Comparison of ENCODE assay signal across 9 cellular contexts in genomic region chr16:1330931-1331711, GRCh38. TPM values are rescaled to one million over a fixed set of nuclear protein-coding genes. Genes with fewer than 3 reads are reported as not detected.
DNase-seq lines count a peak whose midpoint lies in the region; TF ChIP-seq lines count a peak whose summit lies in the region.
"Had no signal": no experiment of that assay in that cellular context is flagged by ENCODE, and none has a peak within 500 bp of the region (broad histone marks: within the 10 kb centered on the region; RNA-seq: fewer than 3 reads in every experiment).

No MANE protein-coding gene starts in this region.

- DNase-seq in CD4-positive, alpha-beta memory T cell, result no peak
- DNase-seq in endothelial cell (ENCODE audit: low spot score) (no peak), Ammon's horn (ENCODE audit: low spot score) (no peak), mucosa of gallbladder (ENCODE audit: low spot score) (no peak), DMS153 treated with DMSO at 0.1 percent for 48 hours (lab: John Stamatoyannopoulos, UW; ENCODE audit: unreplicated experiment) (no peak), NCI-H526 (lab: John Stamatoyannopoulos, UW) (no peak)
- DNase-seq: stimulated activated CD4-positive, alpha-beta T cell treated with anti-CD3 and anti-CD28 coated beads, Interleukin-2, amount 100 ng/mL, for 48 hours had no signal

- no peak for TF ChIP-seq CTCF in endothelial cell (IDR thresholded peaks at IDR 0.05; ENCODE audit: unreplicated experiment)
- no peak for TF ChIP-seq CTCF in neutrophil (IDR thresholded peaks at IDR 0.05)

- no peak overlapping the region for H3K27ac ChIP-seq in CD4-positive, alpha-beta memory T cell (ENCODE audit: low read depth, low read length)
- H3K27ac ChIP-seq in neutrophil, result peak overlapping the region; percentile 69

- peak overlapping the region; percentile 60 to 90 (median 82) for H3K4me3 Mint-ChIP-seq in CD4-positive, alpha-beta memory T cell
- H3K4me3 Mint-ChIP-seq in IgD-negative memory B cell (peak overlapping the region; percentile 83 to 94 (median 93)), endothelial cell (ENCODE audit: unreplicated experiment) (no peak overlapping the region)

- no peaks in the 10 kb centered on the region for H3K36me3 ChIP-seq in CD4-positive, alpha-beta memory T cell (ENCODE audit: insufficient read depth, low read length)
- peaks cover 10% of the 10 kb centered on the region for H3K36me3 ChIP-seq in neutrophil

- H3K36me3 Mint-ChIP-seq in CD4-positive, alpha-beta memory T cell, result peaks cover 0 to 5% of the 10 kb centered on the region in 2 donors
- H3K36me3 Mint-ChIP-seq in IgD-negative memory B cell, result peaks cover 3% of the 10 kb centered on the region
- peaks cover 5% of the 10 kb centered on the region for H3K36me3 Mint-ChIP-seq in endothelial cell (ENCODE audit: low read depth, unreplicated experiment)

- H3K4me3 ChIP-seq in CD4-positive, alpha-beta memory T cell (ENCODE audit: low read length in 2 of 2), result peak overlapping the region in 1 of 2 donors; percentile 24
- H3K4me3 ChIP-seq in neutrophil (ENCODE audit: low read depth in 1 of 2, low read length in 1 of 2), result peak overlapping the region; percentile 49 to 55

- peaks cover 33% of the 10 kb centered on the region for H3K4me1 ChIP-seq in CD4-positive, alpha-beta memory T cell (ENCODE audit: insufficient read depth, low read length)
- H3K4me1 ChIP-seq in neutrophil (ENCODE audit: control insufficient read depth in 1 of 2, insufficient read depth in 1 of 2, low read depth in 1 of 2, low read length in 1 of 2), result peaks cover 12 to 29% of the 10 kb centered on the region in 2 experiments

- H3K9me3 Mint-ChIP-seq in CD4-positive, alpha-beta memory T cell, result peaks cover 0 to 1% (median 0%) of the 10 kb centered on the region in 8 donors
- H3K9me3 Mint-ChIP-seq in IgD-negative memory B cell (no peaks in the 10 kb centered on the region), endothelial cell (ENCODE audit: unreplicated experiment) (no peaks in the 10 kb centered on the region)

- intact Hi-C loops in CD4-positive, alpha-beta memory T cell (cut with micrococcal nuclease), result no loop called here

- peak overlapping the region; percentile 68 to 90 (median 78) for H3K27ac Mint-ChIP-seq in CD4-positive, alpha-beta memory T cell
- H3K27ac Mint-ChIP-seq in IgD-negative memory B cell (peak overlapping the region; percentile 98 to 100 (median 98)), endothelial cell (ENCODE audit: unreplicated experiment) (peak overlapping the region; percentile 93)

- H3K4me1 Mint-ChIP-seq in CD4-positive, alpha-beta memory T cell, result peaks cover 10 to 26% (median 17%) of the 10 kb centered on the region in 4 donors
- peaks cover 13 to 27% (median 24%) of the 10 kb centered on the region in 3 donors for H3K4me1 Mint-ChIP-seq in IgD-negative memory B cell
- peaks cover 4% of the 10 kb centered on the region for H3K4me1 Mint-ChIP-seq in endothelial cell (ENCODE audit: unreplicated experiment)

- CTCF ChIA-PET in CD4-positive, alpha-beta memory T cell (lab: Charles Lee; ENCODE audit: partially characterized antibody), result interaction anchor here (0.8 kb wide), 1 partner anchor 29 kb away, joined by 3 read pairs; no protein-coding TSS in a partner anchor

- H3K27me3 ChIP-seq in CD4-positive, alpha-beta memory T cell (ENCODE audit: insufficient read depth, low read length), result peaks cover 17% of the 10 kb centered on the region
- peaks cover 63% of the 10 kb centered on the region for H3K27me3 ChIP-seq in neutrophil

- POLR2A ChIA-PET in CD4-positive, alpha-beta memory T cell (lab: Charles Lee; ENCODE audit: partially characterized antibody), result interaction anchor here (1.0 to 2.0 kb wide), 7 partner anchors 11 to 279 kb away, joined by 3 to 16 read pairs (median 4); partner anchors contain the start of genes GNPTG, TSR3, UBE2I and UQCC4

- peaks cover 3 to 6% of the 10 kb centered on the region in 2 donors for H3K27me3 Mint-ChIP-seq in CD4-positive, alpha-beta memory T cell
- H3K27me3 Mint-ChIP-seq in IgD-negative memory B cell (peaks cover 16% of the 10 kb centered on the region), endothelial cell (ENCODE audit: unreplicated experiment) (peaks cover 20% of the 10 kb centered on the region)

- H3K9me3 ChIP-seq in CD4-positive, alpha-beta memory T cell (ENCODE audit: control insufficient read depth in 1 of 2, low read length in 2 of 2), result no peaks in the 10 kb centered on the region
- no peaks in the 10 kb centered on the region for H3K9me3 ChIP-seq in neutrophil

RNA-seq across cellular contexts. Expression of gene BAIAP3, which starts 2.3 kb away (rescaled TPM):
- total RNA-seq in CD4-positive, alpha-beta memory T cell, result 10 to 100 TPM; 18.3 to 19.7 TPM
- 1 to 10 TPM; 1.0 to 6.7 TPM for polyA plus RNA-seq in CD4-positive, alpha-beta memory T cell
- 26.0 TPM for polyA plus RNA-seq in IgD-negative memory B cell
- total RNA-seq in endothelial cell (ENCODE audit: unreplicated experiment) (6.5 TPM), mucosa of gallbladder (2.6 TPM)

RNA-seq across cellular contexts. Expression of gene TSR3, which starts 20.6 kb away (rescaled TPM):
- 10 to 100 TPM; 38.1 to 40.3 TPM for total RNA-seq in CD4-positive, alpha-beta memory T cell
- polyA plus RNA-seq in CD4-positive, alpha-beta memory T cell, result 100 to 1,000 TPM in 1 of 2 donors, 10 to 100 TPM in 1; 99.0 to 116 TPM
- polyA plus RNA-seq in IgD-negative memory B cell, result 116 TPM
- 68.2 TPM for total RNA-seq in endothelial cell (ENCODE audit: unreplicated experiment)
- total RNA-seq in mucosa of gallbladder, result 51.2 TPM

RNA-seq across cellular contexts. Expression of gene GNPTG, which starts 20.6 kb away (rescaled TPM):
- 10 to 100 TPM; 58.7 to 61.5 TPM for total RNA-seq in CD4-positive, alpha-beta memory T cell
- 10 to 100 TPM; 51.8 to 53.7 TPM for polyA plus RNA-seq in CD4-positive, alpha-beta memory T cell
- polyA plus RNA-seq in IgD-negative memory B cell, result 55.9 TPM
- total RNA-seq in endothelial cell (ENCODE audit: unreplicated experiment) (47.9 TPM), mucosa of gallbladder (86.6 TPM)

RNA-seq across cellular contexts. Expression of gene UBE2I, which starts 21.7 kb away (rescaled TPM):
- total RNA-seq in CD4-positive, alpha-beta memory T cell, result 100 to 1,000 TPM; 170 to 177 TPM
- polyA plus RNA-seq in CD4-positive, alpha-beta memory T cell, result 100 to 1,000 TPM; 100 to 106 TPM
- polyA plus RNA-seq in IgD-negative memory B cell, result 165 TPM
- total RNA-seq in endothelial cell (ENCODE audit: unreplicated experiment), result 167 TPM
- total RNA-seq in mucosa of gallbladder, result 100 TPM
